ENCODE assay signal across 8 cellular contexts in genomic region chr6:107318100-107318736, GRCh38.
DNase-seq lines count a peak whose midpoint lies in the region; ATAC-seq, FAIRE-seq and TF ChIP-seq lines count a peak whose summit lies in the region.

No MANE protein-coding gene starts in this region.

- H3K4me1 ChIP-seq in parathyroid adenoma = no peaks in the 10 kb centered on the region

- POLR2A ChIA-PET in BJ (lab: Charles Lee) = interaction anchor here (0.6 kb wide), 1 partner anchor 21 kb away, joined by 4 read pairs; no protein-coding TSS in a partner anchor
- POLR2A ChIA-PET in activated CD4-positive, alpha-beta memory T cell treated with anti-CD3 and anti-CD28 coated beads, Interleukin-2, amount 10 ng/mL, durations not matched to agents 7 days and 5 days (lab: Charles Lee) = interaction anchor here (0.9 to 1.5 kb wide), 3 partner anchors 12 to 141 kb away, joined by 3 to 8 read pairs (median 3); partner anchors contain the start of gene PDSS2

- no peak overlapping the region for H3K4me2 ChIP-seq in parathyroid adenoma (ENCODE audit: low read length)

- H2AFZ ChIP-seq in parathyroid adenoma = no peak overlapping the region

- no peak overlapping the region for H3K4me3 Mint-ChIP-seq in activated CD4-positive, alpha-beta memory T cell treated with anti-CD3 and anti-CD28 coated beads, Interleukin-2, amount 10 ng/mL, durations not matched to agents 7 days and 5 days

- TF ChIP-seq CTCF in BJ (IDR thresholded peaks at IDR 0.05; ENCODE audit: insufficient read depth, low read depth, low read length) (peak; percentile 91), parathyroid adenoma (IDR thresholded peaks at IDR 0.05) (peak; percentile 59)

- H3K27me3 ChIP-seq in BJ (ENCODE audit: control insufficient read depth, insufficient read depth, low read length) (no peaks in the 10 kb centered on the region), parathyroid adenoma (ENCODE audit: control insufficient read depth, insufficient read depth, low read length) (no peaks in the 10 kb centered on the region)

- no peaks in the 10 kb centered on the region for H3K36me3 Mint-ChIP-seq in activated CD4-positive, alpha-beta memory T cell treated with anti-CD3 and anti-CD28 coated beads, Interleukin-2, amount 10 ng/mL, durations not matched to agents 7 days and 5 days (ENCODE audit: low read depth)

- ATAC-seq in GM18511 (IDR thresholded peaks at IDR 0.05; ENCODE audit: unreplicated experiment) (peak; percentile 75), HG03097 (IDR thresholded peaks at IDR 0.05; ENCODE audit: low FRiP score, unreplicated experiment) (peak; percentile 79), GM21528 (IDR thresholded peaks at IDR 0.05; ENCODE audit: low FRiP score, unreplicated experiment) (no peak)

- no peaks in the 10 kb centered on the region for H3K4me1 Mint-ChIP-seq in activated CD4-positive, alpha-beta memory T cell treated with anti-CD3 and anti-CD28 coated beads, Interleukin-2, amount 10 ng/mL, durations not matched to agents 7 days and 5 days

- DNase-seq in BJ (ENCODE audit: low read depth) (no peak), NCI-H345 (lab: John Stamatoyannopoulos, UW) (peak; percentile 59), frontal cortex (ENCODE audit: low spot score in 2 of 2) (peak in 1 of 2 donors; percentile 29)
- DNase-seq in activated CD4-positive, alpha-beta memory T cell treated with anti-CD3 and anti-CD28 coated beads, Interleukin-2, amount 10 ng/mL, durations not matched to agents 7 days and 5 days = peak; percentile 28

- no peaks in the 10 kb centered on the region; the same call in 1 of the 2 replicates for H3K36me3 ChIP-seq in BJ (ENCODE audit: control insufficient read depth, insufficient read depth, low read length)
- no peaks in the 10 kb centered on the region for H3K36me3 ChIP-seq in parathyroid adenoma (ENCODE audit: control insufficient read depth, insufficient read depth, low read length)

- no peaks in the 10 kb centered on the region for H3K79me2 ChIP-seq in parathyroid adenoma

- no peak overlapping the region for H3K27ac ChIP-seq in parathyroid adenoma

- H3K9me3 ChIP-seq in parathyroid adenoma (ENCODE audit: control insufficient read depth, low read length) = no peaks in the 10 kb centered on the region

- CTCF ChIA-PET in BJ (lab: Yijun Ruan, JAX) = interaction anchor here (0.7 to 2.6 kb wide), 18 partner anchors 10 to 529 kb away, joined by 3 to 11 read pairs (median 4); partner anchors contain the start of gene PDSS2
- CTCF ChIA-PET in activated CD4-positive, alpha-beta memory T cell treated with anti-CD3 and anti-CD28 coated beads, Interleukin-2, amount 10 ng/mL, durations not matched to agents 7 days and 5 days (lab: Charles Lee) = interaction anchor here (0.5 to 2.2 kb wide), 32 partner anchors 10 to 734 kb away, joined by 3 to 9 read pairs (median 3); partner anchors contain the start of gene PDSS2

- no peak overlapping the region for H3K4me3 ChIP-seq in BJ (ENCODE audit: low read depth, low read length)
- H3K4me3 ChIP-seq in parathyroid adenoma (ENCODE audit: low read depth, low read length) = no peak overlapping the region

- H3K27me3 Mint-ChIP-seq in activated CD4-positive, alpha-beta memory T cell treated with anti-CD3 and anti-CD28 coated beads, Interleukin-2, amount 10 ng/mL, durations not matched to agents 7 days and 5 days = no peaks in the 10 kb centered on the region

- no peak overlapping the region for H3K9ac ChIP-seq in parathyroid adenoma

- peak; percentile 17 for FAIRE-seq in frontal cortex (lab: Jason Lieb, UNC)

- H3K27ac Mint-ChIP-seq in activated CD4-positive, alpha-beta memory T cell treated with anti-CD3 and anti-CD28 coated beads, Interleukin-2, amount 10 ng/mL, durations not matched to agents 7 days and 5 days = no peak overlapping the region

- no peaks in the 10 kb centered on the region for H3K9me3 Mint-ChIP-seq in activated CD4-positive, alpha-beta memory T cell treated with anti-CD3 and anti-CD28 coated beads, Interleukin-2, amount 10 ng/mL, durations not matched to agents 7 days and 5 days
